Comparison of ENCODE assay signal across 20 cellular contexts in genomic region chr14:91342243-91342760, GRCh38.
DNase-seq lines count a peak whose midpoint lies in the region; ATAC-seq and TF ChIP-seq lines count a peak whose summit lies in the region.
"Had no signal": no experiment of that assay in that cellular context is flagged by ENCODE, and none has a peak within 500 bp of the region (broad histone marks: within the 10 kb centered on the region; RNA-seq: fewer than 3 reads in every experiment).

No MANE protein-coding gene starts in this region.

- no peaks in the 10 kb centered on the region for H3K27me3 Mint-ChIP-seq in activated CD8-positive, alpha-beta memory T cell treated with anti-CD3 and anti-CD28 coated beads, Interleukin-2, amount 10 ng/mL, durations not matched to agents 7 days and 5 days
- H3K27me3 Mint-ChIP-seq: activated CD4-positive, alpha-beta T cell treated with anti-CD3 and anti-CD28 coated beads, Interleukin-2, amount 10 ng/mL, durations not matched to agents 7 days and 5 days; activated naive CD8-positive, alpha-beta T cell treated with anti-CD3 and anti-CD28 coated beads for 36 hours had no signal

- no peaks in the 10 kb centered on the region for H3K79me2 ChIP-seq in osteoblast (ENCODE audit: insufficient read depth, low read length)

- no peaks in the 10 kb centered on the region for H3K9me3 Mint-ChIP-seq in activated CD8-positive, alpha-beta memory T cell treated with anti-CD3 and anti-CD28 coated beads, Interleukin-2, amount 10 ng/mL, durations not matched to agents 7 days and 5 days (ENCODE audit: low read depth)
- H3K9me3 Mint-ChIP-seq: activated CD4-positive, alpha-beta T cell treated with anti-CD3 and anti-CD28 coated beads, Interleukin-2, amount 10 ng/mL, durations not matched to agents 7 days and 5 days; activated naive CD8-positive, alpha-beta T cell treated with anti-CD3 and anti-CD28 coated beads for 36 hours had no signal

- H3K4me2 ChIP-seq in osteoblast (ENCODE audit: insufficient read depth, low read length), result no peak overlapping the region
- H3K4me2 ChIP-seq: PC-9 had no signal

- H3K4me3 Mint-ChIP-seq in activated CD8-positive, alpha-beta memory T cell treated with anti-CD3 and anti-CD28 coated beads, Interleukin-2, amount 10 ng/mL, durations not matched to agents 7 days and 5 days, result no peak overlapping the region
- H3K4me3 Mint-ChIP-seq: activated CD4-positive, alpha-beta T cell treated with anti-CD3 and anti-CD28 coated beads, Interleukin-2, amount 10 ng/mL, durations not matched to agents 7 days and 5 days; activated naive CD8-positive, alpha-beta T cell treated with anti-CD3 and anti-CD28 coated beads for 36 hours had no signal

- H2AFZ ChIP-seq in osteoblast (ENCODE audit: low read length), result no peak overlapping the region
- H2AFZ ChIP-seq: PC-9 had no signal

- no peak for DNase-seq in activated CD8-positive, alpha-beta memory T cell treated with anti-CD3 and anti-CD28 coated beads, Interleukin-2, amount 10 ng/mL, durations not matched to agents 7 days and 5 days
- no peak for DNase-seq in activated CD8-positive, alpha-beta memory T cell treated with anti-CD3 and anti-CD28 coated beads for 24 hours
- DNase-seq in NOMO-1 treated with DMSO at 0.1 percent for 48 hours (lab: John Stamatoyannopoulos, UW; ENCODE audit: unreplicated experiment) (peak; percentile 78), osteoblast (ENCODE audit: insufficient read length, low spot score, missing footprints) (peak; percentile 43), RWPE1 (ENCODE audit: low spot score) (no peak), NCI-H1694 (lab: John Stamatoyannopoulos, UW) (no peak)
- DNase-seq in effector memory CD4-positive, alpha-beta T cell, result no peak
- DNase-seq: 8988T; activated CD4-positive, alpha-beta T cell treated with anti-CD3 and anti-CD28 coated beads, Interleukin-2, amount 10 ng/mL, durations not matched to agents 7 days and 5 days; activated naive CD8-positive, alpha-beta T cell treated with anti-CD3 and anti-CD28 coated beads for 36 hours; BE2C; left colon; NCI-H146; NCI-H2227 treated with DMSO at 0.1 percent for 48 hours; NCI-H774; PC-9; retina; stimulated activated CD4-positive, alpha-beta T cell treated with anti-CD3 and anti-CD28 coated beads, Interleukin-4, amount 100 ng/mL, for 4 hours had no signal

- H3K36me3 ChIP-seq in effector memory CD4-positive, alpha-beta T cell (ENCODE audit: control insufficient read depth, insufficient read depth, low read length), result peaks cover 58% of the 10 kb centered on the region
- no peaks in the 10 kb centered on the region for H3K36me3 ChIP-seq in osteoblast (ENCODE audit: insufficient read depth, low read length)
- H3K36me3 ChIP-seq: BE2C had no signal

- no peaks in the 10 kb centered on the region for H3K9me3 ChIP-seq in effector memory CD4-positive, alpha-beta T cell (ENCODE audit: control insufficient read depth, low read length)
- no peaks in the 10 kb centered on the region for H3K9me3 ChIP-seq in osteoblast (ENCODE audit: low read depth, low read length)
- H3K9me3 ChIP-seq: BE2C had no signal

- POLR2A ChIA-PET in RWPE1 (lab: Yijun Ruan, JAX; ENCODE audit: low non-redundant PET), result no interaction called here

- peaks cover 47% of the 10 kb centered on the region for H3K36me3 Mint-ChIP-seq in activated CD8-positive, alpha-beta memory T cell treated with anti-CD3 and anti-CD28 coated beads, Interleukin-2, amount 10 ng/mL, durations not matched to agents 7 days and 5 days

- H3K27ac ChIP-seq in effector memory CD4-positive, alpha-beta T cell (ENCODE audit: insufficient read depth, low read length, poor library complexity, severe bottlenecking), result peak overlapping the region; percentile 35
- H3K27ac ChIP-seq in osteoblast (ENCODE audit: low read depth, low read length) (no peak overlapping the region), RWPE1 (no peak overlapping the region)
- H3K27ac ChIP-seq: PC-9 had no signal

- no peaks in the 10 kb centered on the region for H4K20me1 ChIP-seq in osteoblast (ENCODE audit: insufficient read depth, low read length)

- ATAC-seq in activated CD8-positive, alpha-beta memory T cell treated with anti-CD3 and anti-CD28 coated beads, Interleukin-2, amount 10 ng/mL, durations not matched to agents 7 days and 5 days, result peak; percentile 6
- ATAC-seq in HG03045 (IDR thresholded peaks at IDR 0.05; ENCODE audit: unreplicated experiment), result no peak
- ATAC-seq: HCT116, left colon had no signal

- TF ChIP-seq CTCF in osteoblast (IDR thresholded peaks at IDR 0.05; ENCODE audit: extremely low read depth, low read depth, low read length) (no peak), RWPE1 (conservative IDR thresholded peaks at IDR 0.05; ENCODE audit: low read depth) (no peak)

- peaks cover 20% of the 10 kb centered on the region for H3K4me1 Mint-ChIP-seq in activated CD8-positive, alpha-beta memory T cell treated with anti-CD3 and anti-CD28 coated beads, Interleukin-2, amount 10 ng/mL, durations not matched to agents 7 days and 5 days

- no peaks in the 10 kb centered on the region for H3K27me3 ChIP-seq in effector memory CD4-positive, alpha-beta T cell (replicated peaks; ENCODE audit: control insufficient read depth, insufficient read depth, low read length, poor library complexity, severe bottlenecking)
- H3K27me3 ChIP-seq in osteoblast (ENCODE audit: insufficient read depth, low read length), result no peaks in the 10 kb centered on the region
- H3K27me3 ChIP-seq: BE2C had no signal

- CTCF ChIA-PET in activated CD8-positive, alpha-beta memory T cell treated with anti-CD3 and anti-CD28 coated beads, Interleukin-2, amount 10 ng/mL, durations not matched to agents 7 days and 5 days (lab: Charles Lee), result interaction anchor here (1.4 to 3.6 kb wide), 4 partner anchors 11 to 18 kb away, joined by 3 to 15 read pairs (median 6); no protein-coding TSS in a partner anchor
- CTCF ChIA-PET in RWPE1 (lab: Yijun Ruan, JAX), result interaction anchor here (0.6 to 1.0 kb wide), 3 partner anchors 12 to 22 kb away, joined by 3 to 4 read pairs (median 3); no protein-coding TSS in a partner anchor

- peak overlapping the region; percentile 42 for H3K27ac Mint-ChIP-seq in activated CD8-positive, alpha-beta memory T cell treated with anti-CD3 and anti-CD28 coated beads, Interleukin-2, amount 10 ng/mL, durations not matched to agents 7 days and 5 days
- H3K27ac Mint-ChIP-seq: activated naive CD8-positive, alpha-beta T cell treated with anti-CD3 and anti-CD28 coated beads for 36 hours had no signal

- peaks cover 3% of the 10 kb centered on the region for H3K4me1 ChIP-seq in effector memory CD4-positive, alpha-beta T cell (ENCODE audit: control insufficient read depth, insufficient read depth, low read length, poor library complexity, severe bottlenecking)
- no peaks in the 10 kb centered on the region for H3K4me1 ChIP-seq in osteoblast (ENCODE audit: insufficient read depth, low read length)

- no peak overlapping the region for H3K4me3 ChIP-seq in effector memory CD4-positive, alpha-beta T cell (ENCODE audit: insufficient read depth, low read depth, low read length, poor library complexity, severe bottlenecking)
- no peak overlapping the region for H3K4me3 ChIP-seq in osteoblast (ENCODE audit: insufficient read depth, low read length)
- H3K4me3 ChIP-seq: PC-9 had no signal

Comparison
In these comparisons a context has a peak if more than half of its experiments do, and no peak if none do; other contexts are left out.
1. DNase-seq: peak in NOMO-1 treated with DMSO at 0.1 percent for 48 hours (single experiment) and osteoblast (single experiment); none in activated CD8-positive, alpha-beta memory T cell treated with anti-CD3 and anti-CD28 coated beads, Interleukin-2, amount 10 ng/mL, durations not matched to agents 7 days and 5 days (single experiment), activated CD8-positive, alpha-beta memory T cell treated with anti-CD3 and anti-CD28 coated beads for 24 hours (single experiment), effector memory CD4-positive, alpha-beta T cell (0 of 3), RWPE1 (single experiment) and NCI-H1694 (single experiment).